Comparison of ENCODE assay signal across 8 cellular contexts in the genomic region with DNA sequence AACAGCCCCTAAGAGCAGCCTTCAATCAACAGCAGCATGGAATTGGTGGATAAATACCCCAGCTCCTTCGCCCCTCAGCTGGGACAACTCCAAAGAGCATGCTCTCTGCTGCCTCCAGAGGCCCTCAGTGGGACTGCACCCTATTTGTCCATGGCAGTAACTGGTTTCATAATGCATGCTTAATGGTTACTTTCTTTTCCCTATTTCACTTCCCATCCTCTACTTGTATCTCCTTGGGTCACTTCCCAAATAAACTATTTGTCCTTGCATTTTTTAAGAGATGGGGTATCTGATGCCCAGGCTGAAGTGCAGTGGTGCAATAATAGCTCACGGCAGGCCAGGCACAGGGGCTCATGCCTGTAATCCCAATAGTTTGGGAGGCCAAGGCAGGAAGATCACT. TPM values are rescaled to one million over a fixed set of nuclear protein-coding genes. Genes with fewer than 3 reads are reported as not detected.
A peak's percentile ranks its signal among the peaks of the same experiment; 100 is the strongest.
DNase-seq lines count a peak whose midpoint lies in the region; ATAC-seq and TF ChIP-seq lines count a peak whose summit lies in the region.

No MANE protein-coding gene starts in this region.

- no peak overlapping the region for H3K4me2 ChIP-seq in neural progenitor cell

- H3K4me3 ChIP-seq in NB4 (ENCODE audit: low read depth, low read length) (no peak overlapping the region), neural progenitor cell (no peak overlapping the region)

- no peaks in the 10 kb centered on the region for H3K9me3 ChIP-seq in neural progenitor cell (ENCODE audit: low read depth)

- no peak for TF ChIP-seq POLR2A in NB4 (IDR thresholded peaks at IDR 0.05; ENCODE audit: extremely low read depth, insufficient read length)

- H2AFZ ChIP-seq in neural progenitor cell (replicated peaks): no peak overlapping the region

- H3K9me3 Mint-ChIP-seq in effector memory CD8-positive, alpha-beta T cell: no peaks in the 10 kb centered on the region
- peaks cover 11% of the 10 kb centered on the region for H3K9me3 Mint-ChIP-seq in neural progenitor cell

- peak; percentile 76 for TF ChIP-seq CTCF in GM10248 (IDR thresholded peaks at IDR 0.05; ENCODE audit: control extremely low read depth, extremely low read depth, low read depth, missing control alignments)
- TF ChIP-seq CTCF in NB4 (IDR thresholded peaks at IDR 0.05; ENCODE audit: low read depth, low read length): peak; percentile 94
- TF ChIP-seq CTCF in neural progenitor cell (IDR thresholded peaks at IDR 0.05): peak; percentile 75

- H3K36me3 Mint-ChIP-seq in effector memory CD8-positive, alpha-beta T cell (ENCODE audit: insufficient read depth): peaks cover 2% of the 10 kb centered on the region
- H3K36me3 Mint-ChIP-seq in neural progenitor cell: peaks cover 3% of the 10 kb centered on the region

- no peaks in the 10 kb centered on the region for H3K4me1 ChIP-seq in neural progenitor cell

- peaks cover 0 to 5% of the 10 kb centered on the region in 2 donors for H3K27me3 Mint-ChIP-seq in effector memory CD8-positive, alpha-beta T cell
- H3K27me3 Mint-ChIP-seq in neural progenitor cell (ENCODE audit: insufficient read depth, low read depth): peaks cover 10% of the 10 kb centered on the region

- DNase-seq in GM10248 (ENCODE audit: extremely low spot score): peak; percentile 68
- peak; percentile 74 for DNase-seq in NB4 (ENCODE audit: low read depth)
- peak; percentile 55 for DNase-seq in activated CD4-positive, alpha-beta T cell treated with anti-CD3 and anti-CD28 coated beads, Interleukin-2, amount 50 U/mL, for 24 hours (ENCODE audit: low read depth in 1 of 2, low spot score in 1 of 2)
- peak; percentile 72 to 78 (median 73) for DNase-seq in effector memory CD8-positive, alpha-beta T cell
- peak; percentile 57 for DNase-seq in neural progenitor cell (ENCODE audit: low spot score)
- no peak for DNase-seq in epidermal melanocyte (ENCODE audit: insufficient read length, low spot score)
- no peak for DNase-seq in mesenteric fat pad (ENCODE audit: low spot score)

- H3K4me3 Mint-ChIP-seq in effector memory CD8-positive, alpha-beta T cell: no peak overlapping the region
- no peak overlapping the region for H3K4me3 Mint-ChIP-seq in neural progenitor cell

- peaks cover 15 to 17% of the 10 kb centered on the region in 2 donors for H3K4me1 Mint-ChIP-seq in effector memory CD8-positive, alpha-beta T cell (ENCODE audit: low read depth in 2 of 2)
- H3K4me1 Mint-ChIP-seq in neural progenitor cell: peaks cover 18% of the 10 kb centered on the region

- CTCF ChIA-PET in GM10248 (lab: Yijun Ruan, JAX): interaction anchor here (0.6 to 5.4 kb wide), 21 partner anchors 9 to 320 kb away, joined by 3 to 69 read pairs (median 5); partner anchors contain the start of gene TPM4

- H3K9ac ChIP-seq in neural progenitor cell: no peak overlapping the region

- peak; percentile 68 for ATAC-seq in effector memory CD8-positive, alpha-beta T cell (replicated peaks)
- ATAC-seq in GM21390 (IDR thresholded peaks at IDR 0.05; ENCODE audit: unreplicated experiment): no peak

- no peaks in the 10 kb centered on the region for H4K20me1 ChIP-seq in neural progenitor cell (ENCODE audit: low read depth)

- H3F3A ChIP-seq in neural progenitor cell (ENCODE audit: low read depth): no peaks in the 10 kb centered on the region

- no peaks in the 10 kb centered on the region for H3K79me2 ChIP-seq in neural progenitor cell (ENCODE audit: low read depth)

- peak overlapping the region in 1 of 2 donors; percentile 69 for H3K27ac Mint-ChIP-seq in effector memory CD8-positive, alpha-beta T cell
- no peak overlapping the region for H3K27ac Mint-ChIP-seq in neural progenitor cell

- POLR2A ChIA-PET in GM10248 (lab: Yijun Ruan, JAX): interaction anchor here (1.2 kb wide), 1 partner anchor 83 kb away, joined by 6 read pairs; no protein-coding TSS in a partner anchor

- H3K27me3 ChIP-seq in neural progenitor cell: no peaks in the 10 kb centered on the region

- no peak overlapping the region for H3K27ac ChIP-seq in neural progenitor cell

- H3K36me3 ChIP-seq in neural progenitor cell: no peaks in the 10 kb centered on the region

RNA-seq across cellular contexts. Expression of gene TPM4, which starts 13.5 kb away (rescaled TPM):
- total RNA-seq in neural progenitor cell (ENCODE audit: low replicate concordance) (446 and 535 TPM in 2 replicates), mesenteric fat pad (385 TPM)

RNA-seq across cellular contexts. Expression of gene RAB8A, which starts 48.9 kb away (rescaled TPM):
- 39.2 and 61.7 TPM in 2 replicates for total RNA-seq in neural progenitor cell (ENCODE audit: low replicate concordance)
- 51.4 TPM for total RNA-seq in mesenteric fat pad

Comparison
In these comparisons a context has a peak if more than half of its experiments do, and no peak if none do; other contexts are left out.
1. DNase-seq: peak in GM10248 (single experiment), NB4 (single experiment), activated CD4-positive, alpha-beta T cell treated with anti-CD3 and anti-CD28 coated beads, Interleukin-2, amount 50 U/mL, for 24 hours (2 of 2), effector memory CD8-positive, alpha-beta T cell (3 of 3) and neural progenitor cell (single experiment); none in epidermal melanocyte (single experiment) and mesenteric fat pad (single experiment).
2. Peak in every context shown above with its lines, with median percentiles within 50 percentile points of each other: CTCF ChIP-seq.